In the genomic region with DNA sequence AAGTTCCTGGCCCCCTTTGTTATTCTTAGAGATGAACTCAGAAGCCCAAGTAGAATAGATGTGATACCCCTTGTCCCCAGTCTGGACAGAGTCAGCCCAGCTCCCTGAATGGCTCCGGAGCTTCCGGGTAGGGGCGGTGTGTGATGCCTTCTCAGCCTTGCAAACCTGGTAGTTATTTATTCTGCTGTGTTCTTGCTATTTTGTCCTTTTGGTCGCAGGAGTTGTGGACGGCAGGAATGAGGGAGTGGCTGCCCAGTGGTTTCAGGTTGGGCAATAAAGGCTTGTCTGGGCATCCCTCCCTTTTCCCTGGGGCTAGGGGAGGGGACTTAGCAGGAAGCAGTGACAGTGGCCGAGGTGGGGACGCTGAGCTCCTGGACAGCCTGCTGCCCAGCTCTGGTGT, we compare ENCODE assay signal across 10 cellular contexts. TPM values are rescaled to one million over a fixed set of nuclear protein-coding genes. Genes with fewer than 3 reads are reported as not detected.
DNase-seq lines count a peak whose midpoint lies in the region; ATAC-seq and TF ChIP-seq lines count a peak whose summit lies in the region.
"Had no signal": no experiment of that assay in that cellular context is flagged by ENCODE, and none has a peak within 500 bp of the region (broad histone marks: within the 10 kb centered on the region; RNA-seq: fewer than 3 reads in every experiment).

No MANE protein-coding gene starts in this region.

- H3K9me3 ChIP-seq in HAP-1, result no peaks in the 10 kb centered on the region
- H3K9me3 ChIP-seq in WERI-Rb-1 (ENCODE audit: severe bottlenecking), result no peaks in the 10 kb centered on the region
- H3K9me3 ChIP-seq in suprapubic skin, result no peaks in the 10 kb centered on the region
- H3K9me3 ChIP-seq in heart left ventricle, result no peaks in the 10 kb centered on the region
- H3K9me3 ChIP-seq: ovary had no signal

- no peak for TF ChIP-seq EP300 in suprapubic skin (IDR thresholded peaks at IDR 0.05)

- no peaks in the 10 kb centered on the region for H3K27me3 ChIP-seq in HAP-1 (ENCODE audit: low read depth)
- H3K27me3 ChIP-seq in WERI-Rb-1 (ENCODE audit: insufficient read depth, low read depth, severe bottlenecking), result no peaks in the 10 kb centered on the region
- H3K27me3 ChIP-seq in kidney epithelial cell (ENCODE audit: control insufficient read depth, insufficient read depth, low read length), result no peaks in the 10 kb centered on the region
- H3K27me3 ChIP-seq in suprapubic skin, result peaks cover 14% of the 10 kb centered on the region
- peaks cover 0 to 27% (median 0%) of the 10 kb centered on the region in 9 donors for H3K27me3 ChIP-seq in heart left ventricle
- H3K27me3 ChIP-seq: ovary had no signal

- WGBS in suprapubic skin, result no CpG with 5 or more reads among the region's 7 CpGs
- 62 to 72% (median 66%) methylated on average over 7 of the region's 7 CpGs for WGBS in heart left ventricle, 4 donors

- H3K27ac ChIP-seq in WERI-Rb-1 (peak overlapping the region; percentile 70), suprapubic skin (peak overlapping the region; percentile 76), heart left ventricle (no peak overlapping the region)
- H3K27ac ChIP-seq: cardiac muscle cell had no signal

- no peaks in the 10 kb centered on the region; the same call in 1 of the 2 replicates for H3K36me3 ChIP-seq in HAP-1 (replicated peaks)
- no peaks in the 10 kb centered on the region for H3K36me3 ChIP-seq in WERI-Rb-1
- no peaks in the 10 kb centered on the region for H3K36me3 ChIP-seq in kidney epithelial cell (ENCODE audit: control insufficient read depth, insufficient read depth, low read length)
- H3K36me3 ChIP-seq in suprapubic skin, result no peaks in the 10 kb centered on the region
- no peaks in the 10 kb centered on the region for H3K36me3 ChIP-seq in heart left ventricle
- H3K36me3 ChIP-seq: cardiac muscle cell, ovary had no signal

- TF ChIP-seq POLR2A in suprapubic skin (IDR thresholded peaks at IDR 0.05) (no peak), heart left ventricle (IDR thresholded peaks at IDR 0.05) (no peak)

- H3K4me3 ChIP-seq in HAP-1, result peak overlapping the region; percentile 52
- H3K4me3 ChIP-seq in WERI-Rb-1 (ENCODE audit: low read depth, low read length), result no peak overlapping the region
- no peak overlapping the region for H3K4me3 ChIP-seq in kidney epithelial cell (ENCODE audit: low read depth, low read length)
- H3K4me3 ChIP-seq in suprapubic skin, result no peak overlapping the region
- no peak overlapping the region for H3K4me3 ChIP-seq in heart left ventricle
- H3K4me3 ChIP-seq: cardiac muscle cell had no signal

- in situ Hi-C loops in HAP-1 (cut with MboI; ENCODE audit: low sequenced_read_pairs), result loop anchor here (5.0 to 25.0 kb wide), 3 partner anchors 1146 to 1673 kb away; partner anchors contain the start of gene SDC3

- ATAC-seq in heart left ventricle (no peak), omental fat pad (ENCODE audit: low FRiP score) (no peak)
- ATAC-seq: activated CD8-positive, alpha-beta T cell treated with anti-CD3 and anti-CD28 coated beads for 36 hours had no signal

- H3K4me1 ChIP-seq in HAP-1, result peaks cover 19% of the 10 kb centered on the region
- H3K4me1 ChIP-seq in suprapubic skin, result peaks cover 28% of the 10 kb centered on the region
- H3K4me1 ChIP-seq in heart left ventricle, result peaks cover 0 to 27% (median 13%) of the 10 kb centered on the region in 12 donors

- peak; percentile 64 for DNase-seq in HAP-1 (ENCODE audit: low spot score in 2 of 2)
- peak; percentile 30 for DNase-seq in WERI-Rb-1
- peak; percentile 60 for DNase-seq in kidney epithelial cell (ENCODE audit: low read depth)
- no peak for DNase-seq in suprapubic skin (ENCODE audit: low spot score in 2 of 2)
- no peak for DNase-seq in NOMO-1 treated with dmso at 0.1 percent for 144 hours (lab: John Stamatoyannopoulos, UW; ENCODE audit: unreplicated experiment)
- no peak for DNase-seq in heart left ventricle
- no peak for DNase-seq in omental fat pad (ENCODE audit: low spot score)
- DNase-seq: activated CD8-positive, alpha-beta T cell treated with anti-CD3 and anti-CD28 coated beads for 36 hours had no signal

- TF ChIP-seq CTCF in WERI-Rb-1 (IDR thresholded peaks at IDR 0.05; ENCODE audit: low read depth, low read length) (no peak), kidney epithelial cell (IDR thresholded peaks at IDR 0.05; ENCODE audit: insufficient read depth, low read length, poor library complexity, severe bottlenecking) (no peak), suprapubic skin (IDR thresholded peaks at IDR 0.05) (no peak), heart left ventricle (IDR thresholded peaks at IDR 0.05) (no peak), omental fat pad (IDR thresholded peaks at IDR 0.05) (no peak)

- intact Hi-C loops in heart left ventricle (cut with DNase I), result loop anchor here (5.0 to 10.0 kb wide), 15 partner anchors 103 to 1468 kb away; no protein-coding TSS in a partner anchor

RNA-seq across cellular contexts. Expression of gene PTPRU, which starts 2.8 kb away (rescaled TPM):
- total RNA-seq in kidney epithelial cell, result 55.4 and 80.4 TPM in 2 replicates
- 10 to 100 TPM; 15.0 to 46.7 (median 29.0) TPM for total RNA-seq in suprapubic skin
- total RNA-seq in heart left ventricle, result 10 to 100 TPM in 6 of 9 donors, 1 to 10 TPM in 3; 7.1 to 59.9 (median 16.2) TPM
- 10 to 100 TPM; 13.8 to 25.9 TPM for polyA plus RNA-seq in heart left ventricle
- total RNA-seq in omental fat pad, result 10 to 100 TPM; 12.3 to 19.9 (median 15.9) TPM

RNA-seq across cellular contexts. Expression of gene MECR, which starts 8.4 kb away (rescaled TPM):
- total RNA-seq in kidney epithelial cell, result 23.6 and 30.5 TPM in 2 replicates
- total RNA-seq in suprapubic skin, result 10 to 100 TPM; 23.1 to 39.3 (median 33.6) TPM
- 10 to 100 TPM; 19.6 to 37.4 (median 33.1) TPM for total RNA-seq in heart left ventricle
- polyA plus RNA-seq in heart left ventricle, result 10 to 100 TPM; 24.2 to 34.4 TPM
- total RNA-seq in omental fat pad, result 10 to 100 TPM; 18.0 to 29.4 (median 20.8) TPM

RNA-seq across cellular contexts. Expression of gene SRSF4, which starts 57.4 kb away (rescaled TPM):
- total RNA-seq in kidney epithelial cell, result 30.0 and 40.2 TPM in 2 replicates
- total RNA-seq in suprapubic skin, result 10 to 100 TPM; 45.7 to 86.1 (median 60.5) TPM
- 10 to 100 TPM; 40.4 to 54.6 (median 49.0) TPM for total RNA-seq in heart left ventricle
- 10 to 100 TPM; 41.6 to 53.2 TPM for polyA plus RNA-seq in heart left ventricle
- 100 to 1,000 TPM in 1 of 4 donors, 10 to 100 TPM in 3; 75.3 to 117 (median 88.1) TPM for total RNA-seq in omental fat pad

Comparison
In these comparisons a context has a peak if more than half of its experiments do, and no peak if none do; other contexts are left out.
1. DNase-seq: peak in HAP-1 (2 of 2), WERI-Rb-1 (single experiment) and kidney epithelial cell (single experiment); none in suprapubic skin (0 of 2), NOMO-1 treated with dmso at 0.1 percent for 144 hours (single experiment), heart left ventricle (0 of 5) and omental fat pad (single experiment).
2. H3K27ac ChIP-seq: peak in WERI-Rb-1 (single experiment) and suprapubic skin (single experiment); none in heart left ventricle (0 of 12).